In the genomic region with DNA sequence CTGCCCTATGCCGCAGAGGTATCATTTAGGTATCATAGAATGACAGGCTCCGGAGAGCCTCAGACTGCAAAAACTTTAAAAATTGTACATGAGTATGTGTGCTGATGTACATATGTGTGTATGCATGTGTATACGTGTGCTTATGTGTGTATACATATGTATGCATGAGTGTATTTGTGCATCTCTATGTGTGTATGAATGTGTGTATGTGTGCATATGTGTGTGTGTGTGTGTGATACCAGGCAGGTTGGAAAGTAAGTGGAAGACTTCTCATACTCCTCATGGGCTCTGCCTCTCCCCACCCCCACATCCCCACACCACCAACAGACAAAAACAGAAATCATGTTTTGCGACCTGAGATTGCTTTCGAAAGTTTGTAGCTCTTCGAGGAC, we compare ENCODE assay signal across 8 cellular contexts. TPM values are rescaled to one million over a fixed set of nuclear protein-coding genes. Genes with fewer than 3 reads are reported as not detected.
DNase-seq lines count a peak whose midpoint lies in the region; ATAC-seq and TF ChIP-seq lines count a peak whose summit lies in the region.

No MANE protein-coding gene starts in this region.

- H3K4me1 ChIP-seq in gastroesophageal sphincter (peaks cover 0 to 30% (median 0%) of the 10 kb centered on the region in 3 donors), rectal smooth muscle tissue (ENCODE audit: control insufficient read depth, insufficient read depth, low read length) (peaks cover 9% of the 10 kb centered on the region)

- H3K4me3 ChIP-seq in WERI-Rb-1 (ENCODE audit: low read depth, low read length) (peak overlapping the region; percentile 86), gastroesophageal sphincter (peak overlapping the region; percentile 70 to 75), rectal smooth muscle tissue (ENCODE audit: low read length) (peak overlapping the region; percentile 89)

- ATAC-seq in GM18867 (IDR thresholded peaks at IDR 0.05; ENCODE audit: unreplicated experiment) (peak; percentile 7), HG02870 (IDR thresholded peaks at IDR 0.05; ENCODE audit: unreplicated experiment) (peak; percentile 8), gastroesophageal sphincter (no peak), GM18520 (IDR thresholded peaks at IDR 0.05; ENCODE audit: unreplicated experiment) (no peak)

- H3K36me3 ChIP-seq in WERI-Rb-1: no peaks in the 10 kb centered on the region
- H3K36me3 ChIP-seq in gastroesophageal sphincter: no peaks in the 10 kb centered on the region
- no peaks in the 10 kb centered on the region for H3K36me3 ChIP-seq in rectal smooth muscle tissue (ENCODE audit: control insufficient read depth, insufficient read depth, low read length)

- H3K9me3 ChIP-seq in WERI-Rb-1 (ENCODE audit: severe bottlenecking): no peaks in the 10 kb centered on the region
- H3K9me3 ChIP-seq in gastroesophageal sphincter: no peaks in the 10 kb centered on the region

- TF ChIP-seq CTCF in WERI-Rb-1 (IDR thresholded peaks at IDR 0.05; ENCODE audit: low read depth, low read length): no peak
- TF ChIP-seq CTCF in gastroesophageal sphincter (IDR thresholded peaks at IDR 0.05): no peak

- DNase-seq in WERI-Rb-1: no peak
- no peak for DNase-seq in T1000 (lab: John Stamatoyannopoulos, UW)
- DNase-seq in NAMALWA (ENCODE audit: low spot score): no peak

- H3K27me3 ChIP-seq in WERI-Rb-1 (ENCODE audit: insufficient read depth, low read depth, severe bottlenecking): no peaks in the 10 kb centered on the region
- no peaks in the 10 kb centered on the region for H3K27me3 ChIP-seq in gastroesophageal sphincter
- no peaks in the 10 kb centered on the region for H3K27me3 ChIP-seq in rectal smooth muscle tissue (ENCODE audit: control insufficient read depth, insufficient read depth, low read length)

- WGBS in gastroesophageal sphincter (ENCODE audit: low coverage in 1 of 2), 2 donors: 34 to 62% methylated on average over 3 to 5 of the region's 6 CpGs

- TF ChIP-seq POLR2A in gastroesophageal sphincter (IDR thresholded peaks at IDR 0.05): no peak

- H3K9ac ChIP-seq in rectal smooth muscle tissue (ENCODE audit: low read length): no peak overlapping the region

- peak overlapping the region; percentile 83 for H3K27ac ChIP-seq in WERI-Rb-1
- peak overlapping the region; percentile 78 to 95 (median 94) for H3K27ac ChIP-seq in gastroesophageal sphincter
- peak overlapping the region; percentile 93 for H3K27ac ChIP-seq in rectal smooth muscle tissue (ENCODE audit: low read depth, low read length)

- TF ChIP-seq EP300 in gastroesophageal sphincter (IDR thresholded peaks at IDR 0.05): no peak

RNA-seq across cellular contexts. Expression of gene TMEM117, which starts 0.6 kb away (rescaled TPM):
- total RNA-seq in gastroesophageal sphincter: 10 to 100 TPM in 3 of 4 donors, 1 to 10 TPM in 1; 7.8 to 21.5 (median 12.3) TPM

RNA-seq across cellular contexts. Expression of gene TWF1, which starts 29.1 kb away (rescaled TPM):
- total RNA-seq in gastroesophageal sphincter: 100 to 1,000 TPM in 3 of 4 donors, 10 to 100 TPM in 1; 88.2 to 126 (median 111) TPM

Comparison
In these comparisons a context has a peak if more than half of its experiments do, and no peak if none do; other contexts are left out.
1. ATAC-seq: peak in GM18867 (single experiment) and HG02870 (single experiment); none in gastroesophageal sphincter (single experiment) and GM18520 (single experiment).
2. Peak in every context shown above with its lines, with median percentiles within 50 percentile points of each other: H3K27ac ChIP-seq and H3K4me3 ChIP-seq.